In the genomic region with DNA sequence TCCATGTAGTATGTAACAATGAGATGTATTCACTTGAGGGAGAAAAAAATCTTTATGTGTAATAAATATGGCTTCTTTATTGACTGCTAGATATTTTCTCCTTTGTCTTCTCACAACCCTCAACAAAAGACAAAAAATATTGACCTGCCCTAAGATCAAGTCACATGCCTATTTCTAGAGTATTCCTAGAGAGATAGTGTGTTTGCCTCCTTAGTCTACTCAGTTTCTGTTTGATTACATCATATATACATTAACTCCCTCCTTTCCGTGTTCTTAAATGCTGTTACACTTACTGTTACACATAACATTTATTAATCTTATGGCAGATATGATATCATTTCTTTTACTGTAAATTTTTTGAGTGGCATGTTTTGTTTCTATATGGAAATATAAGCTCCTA, we compare ENCODE assay signal across 1 cellular context.
A peak's percentile ranks its signal among the peaks of the same experiment; 100 is the strongest.
TF ChIP-seq lines count a peak whose summit lies in the region.

No MANE protein-coding gene starts in this region.

TF ChIP-seq in K562, 482 proteins besides CTCF, POLR2A, EP300 and RAD21 (continued from another document):
- TF ChIP-seq CXXC5 (CRISPR knock-in tag; IDR thresholded peaks at IDR 0.05) (peak; percentile 29; the same call in 1 of the 2 replicates), ZNF780A (CRISPR knock-in tag; IDR thresholded peaks at IDR 0.05) (no peak), ZNF584 (CRISPR knock-in tag; IDR thresholded peaks at IDR 0.05; ENCODE audit: low read depth) (peak; percentile 56; the same call in 1 of the 2 replicates), ATF7 (IDR thresholded peaks at IDR 0.05) (peak; percentile 60; the same call in 1 of the 2 replicates), JUND (IDR thresholded peaks at IDR 0.05; ENCODE audit: borderline replicate concordance, low read depth, low read length) (peak; percentile 16; the same call in 1 of the 2 replicates), JUND (tag; IDR thresholded peaks at IDR 0.05; ENCODE audit: borderline replicate concordance, low read depth, low read length) (no peak), RAD51 (IDR thresholded peaks at IDR 0.05; ENCODE audit: borderline replicate concordance, low read depth) (0 out of 2 replicates have a peak, but pooled peaks have one; percentile 15), POLR2H (tag; IDR thresholded peaks at IDR 0.05; ENCODE audit: low read depth) (no peak), NFE2L1 (tag; IDR thresholded peaks at IDR 0.05; ENCODE audit: borderline replicate concordance, low read depth) (no peak), L3MBTL2 (IDR thresholded peaks at IDR 0.05) (peak; percentile 47; the same call in 1 of the 2 replicates), CEBPB (tag; IDR thresholded peaks at IDR 0.05) (peak; percentile 58; the same call in 1 of the 2 replicates), FOXJ2 (tag; IDR thresholded peaks at IDR 0.05) (peak; percentile 62; the same call in 1 of the 2 replicates), CEBPG (CRISPR knock-in tag; IDR thresholded peaks at IDR 0.05) (no peak), CEBPG (tag; conservative IDR thresholded peaks at IDR 0.05 in 1 of 2, IDR thresholded peaks at IDR 0.05 in 1 of 2) (peak in 1 of 2 experiments; percentile 86; a peak in 2 of 4 replicates), TRIM24 (IDR thresholded peaks at IDR 0.05) (peak; percentile 51 to 86; a peak in 2 of 4 replicates), SMAD4 (CRISPR knock-in tag; conservative IDR thresholded peaks at IDR 0.05) (0 out of 2 replicates have a peak, but pooled peaks have one; percentile 34)
- TF ChIP-seq, protein P1, sequence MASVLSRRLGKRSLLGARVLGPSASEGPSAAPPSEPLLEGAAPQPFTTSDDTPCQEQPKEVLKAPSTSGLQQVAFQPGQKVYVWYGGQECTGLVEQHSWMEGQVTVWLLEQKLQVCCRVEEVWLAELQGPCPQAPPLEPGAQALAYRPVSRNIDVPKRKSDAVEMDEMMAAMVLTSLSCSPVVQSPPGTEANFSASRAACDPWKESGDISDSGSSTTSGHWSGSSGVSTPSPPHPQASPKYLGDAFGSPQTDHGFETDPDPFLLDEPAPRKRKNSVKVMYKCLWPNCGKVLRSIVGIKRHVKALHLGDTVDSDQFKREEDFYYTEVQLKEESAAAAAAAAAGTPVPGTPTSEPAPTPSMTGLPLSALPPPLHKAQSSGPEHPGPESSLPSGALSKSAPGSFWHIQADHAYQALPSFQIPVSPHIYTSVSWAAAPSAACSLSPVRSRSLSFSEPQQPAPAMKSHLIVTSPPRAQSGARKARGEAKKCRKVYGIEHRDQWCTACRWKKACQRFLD (CRISPR knock-in tag; IDR thresholded peaks at IDR 0.05) = no peak
- TF ChIP-seq, protein P2, sequence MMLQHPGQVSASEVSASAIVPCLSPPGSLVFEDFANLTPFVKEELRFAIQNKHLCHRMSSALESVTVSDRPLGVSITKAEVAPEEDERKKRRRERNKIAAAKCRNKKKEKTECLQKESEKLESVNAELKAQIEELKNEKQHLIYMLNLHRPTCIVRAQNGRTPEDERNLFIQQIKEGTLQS (IDR thresholded peaks at IDR 0.05) = peak; percentile 71
- TF ChIP-seq, protein P2 (CRISPR knock-in tag; conservative IDR thresholded peaks at IDR 0.05) = no peak
- TF ChIP-seq, protein P3, sequence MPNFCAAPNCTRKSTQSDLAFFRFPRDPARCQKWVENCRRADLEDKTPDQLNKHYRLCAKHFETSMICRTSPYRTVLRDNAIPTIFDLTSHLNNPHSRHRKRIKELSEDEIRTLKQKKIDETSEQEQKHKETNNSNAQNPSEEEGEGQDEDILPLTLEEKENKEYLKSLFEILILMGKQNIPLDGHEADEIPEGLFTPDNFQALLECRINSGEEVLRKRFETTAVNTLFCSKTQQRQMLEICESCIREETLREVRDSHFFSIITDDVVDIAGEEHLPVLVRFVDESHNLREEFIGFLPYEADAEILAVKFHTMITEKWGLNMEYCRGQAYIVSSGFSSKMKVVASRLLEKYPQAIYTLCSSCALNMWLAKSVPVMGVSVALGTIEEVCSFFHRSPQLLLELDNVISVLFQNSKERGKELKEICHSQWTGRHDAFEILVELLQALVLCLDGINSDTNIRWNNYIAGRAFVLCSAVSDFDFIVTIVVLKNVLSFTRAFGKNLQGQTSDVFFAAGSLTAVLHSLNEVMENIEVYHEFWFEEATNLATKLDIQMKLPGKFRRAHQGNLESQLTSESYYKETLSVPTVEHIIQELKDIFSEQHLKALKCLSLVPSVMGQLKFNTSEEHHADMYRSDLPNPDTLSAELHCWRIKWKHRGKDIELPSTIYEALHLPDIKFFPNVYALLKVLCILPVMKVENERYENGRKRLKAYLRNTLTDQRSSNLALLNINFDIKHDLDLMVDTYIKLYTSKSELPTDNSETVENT (CRISPR knock-in tag; IDR thresholded peaks at IDR 0.05) = no peak
- TF ChIP-seq, protein P4, sequence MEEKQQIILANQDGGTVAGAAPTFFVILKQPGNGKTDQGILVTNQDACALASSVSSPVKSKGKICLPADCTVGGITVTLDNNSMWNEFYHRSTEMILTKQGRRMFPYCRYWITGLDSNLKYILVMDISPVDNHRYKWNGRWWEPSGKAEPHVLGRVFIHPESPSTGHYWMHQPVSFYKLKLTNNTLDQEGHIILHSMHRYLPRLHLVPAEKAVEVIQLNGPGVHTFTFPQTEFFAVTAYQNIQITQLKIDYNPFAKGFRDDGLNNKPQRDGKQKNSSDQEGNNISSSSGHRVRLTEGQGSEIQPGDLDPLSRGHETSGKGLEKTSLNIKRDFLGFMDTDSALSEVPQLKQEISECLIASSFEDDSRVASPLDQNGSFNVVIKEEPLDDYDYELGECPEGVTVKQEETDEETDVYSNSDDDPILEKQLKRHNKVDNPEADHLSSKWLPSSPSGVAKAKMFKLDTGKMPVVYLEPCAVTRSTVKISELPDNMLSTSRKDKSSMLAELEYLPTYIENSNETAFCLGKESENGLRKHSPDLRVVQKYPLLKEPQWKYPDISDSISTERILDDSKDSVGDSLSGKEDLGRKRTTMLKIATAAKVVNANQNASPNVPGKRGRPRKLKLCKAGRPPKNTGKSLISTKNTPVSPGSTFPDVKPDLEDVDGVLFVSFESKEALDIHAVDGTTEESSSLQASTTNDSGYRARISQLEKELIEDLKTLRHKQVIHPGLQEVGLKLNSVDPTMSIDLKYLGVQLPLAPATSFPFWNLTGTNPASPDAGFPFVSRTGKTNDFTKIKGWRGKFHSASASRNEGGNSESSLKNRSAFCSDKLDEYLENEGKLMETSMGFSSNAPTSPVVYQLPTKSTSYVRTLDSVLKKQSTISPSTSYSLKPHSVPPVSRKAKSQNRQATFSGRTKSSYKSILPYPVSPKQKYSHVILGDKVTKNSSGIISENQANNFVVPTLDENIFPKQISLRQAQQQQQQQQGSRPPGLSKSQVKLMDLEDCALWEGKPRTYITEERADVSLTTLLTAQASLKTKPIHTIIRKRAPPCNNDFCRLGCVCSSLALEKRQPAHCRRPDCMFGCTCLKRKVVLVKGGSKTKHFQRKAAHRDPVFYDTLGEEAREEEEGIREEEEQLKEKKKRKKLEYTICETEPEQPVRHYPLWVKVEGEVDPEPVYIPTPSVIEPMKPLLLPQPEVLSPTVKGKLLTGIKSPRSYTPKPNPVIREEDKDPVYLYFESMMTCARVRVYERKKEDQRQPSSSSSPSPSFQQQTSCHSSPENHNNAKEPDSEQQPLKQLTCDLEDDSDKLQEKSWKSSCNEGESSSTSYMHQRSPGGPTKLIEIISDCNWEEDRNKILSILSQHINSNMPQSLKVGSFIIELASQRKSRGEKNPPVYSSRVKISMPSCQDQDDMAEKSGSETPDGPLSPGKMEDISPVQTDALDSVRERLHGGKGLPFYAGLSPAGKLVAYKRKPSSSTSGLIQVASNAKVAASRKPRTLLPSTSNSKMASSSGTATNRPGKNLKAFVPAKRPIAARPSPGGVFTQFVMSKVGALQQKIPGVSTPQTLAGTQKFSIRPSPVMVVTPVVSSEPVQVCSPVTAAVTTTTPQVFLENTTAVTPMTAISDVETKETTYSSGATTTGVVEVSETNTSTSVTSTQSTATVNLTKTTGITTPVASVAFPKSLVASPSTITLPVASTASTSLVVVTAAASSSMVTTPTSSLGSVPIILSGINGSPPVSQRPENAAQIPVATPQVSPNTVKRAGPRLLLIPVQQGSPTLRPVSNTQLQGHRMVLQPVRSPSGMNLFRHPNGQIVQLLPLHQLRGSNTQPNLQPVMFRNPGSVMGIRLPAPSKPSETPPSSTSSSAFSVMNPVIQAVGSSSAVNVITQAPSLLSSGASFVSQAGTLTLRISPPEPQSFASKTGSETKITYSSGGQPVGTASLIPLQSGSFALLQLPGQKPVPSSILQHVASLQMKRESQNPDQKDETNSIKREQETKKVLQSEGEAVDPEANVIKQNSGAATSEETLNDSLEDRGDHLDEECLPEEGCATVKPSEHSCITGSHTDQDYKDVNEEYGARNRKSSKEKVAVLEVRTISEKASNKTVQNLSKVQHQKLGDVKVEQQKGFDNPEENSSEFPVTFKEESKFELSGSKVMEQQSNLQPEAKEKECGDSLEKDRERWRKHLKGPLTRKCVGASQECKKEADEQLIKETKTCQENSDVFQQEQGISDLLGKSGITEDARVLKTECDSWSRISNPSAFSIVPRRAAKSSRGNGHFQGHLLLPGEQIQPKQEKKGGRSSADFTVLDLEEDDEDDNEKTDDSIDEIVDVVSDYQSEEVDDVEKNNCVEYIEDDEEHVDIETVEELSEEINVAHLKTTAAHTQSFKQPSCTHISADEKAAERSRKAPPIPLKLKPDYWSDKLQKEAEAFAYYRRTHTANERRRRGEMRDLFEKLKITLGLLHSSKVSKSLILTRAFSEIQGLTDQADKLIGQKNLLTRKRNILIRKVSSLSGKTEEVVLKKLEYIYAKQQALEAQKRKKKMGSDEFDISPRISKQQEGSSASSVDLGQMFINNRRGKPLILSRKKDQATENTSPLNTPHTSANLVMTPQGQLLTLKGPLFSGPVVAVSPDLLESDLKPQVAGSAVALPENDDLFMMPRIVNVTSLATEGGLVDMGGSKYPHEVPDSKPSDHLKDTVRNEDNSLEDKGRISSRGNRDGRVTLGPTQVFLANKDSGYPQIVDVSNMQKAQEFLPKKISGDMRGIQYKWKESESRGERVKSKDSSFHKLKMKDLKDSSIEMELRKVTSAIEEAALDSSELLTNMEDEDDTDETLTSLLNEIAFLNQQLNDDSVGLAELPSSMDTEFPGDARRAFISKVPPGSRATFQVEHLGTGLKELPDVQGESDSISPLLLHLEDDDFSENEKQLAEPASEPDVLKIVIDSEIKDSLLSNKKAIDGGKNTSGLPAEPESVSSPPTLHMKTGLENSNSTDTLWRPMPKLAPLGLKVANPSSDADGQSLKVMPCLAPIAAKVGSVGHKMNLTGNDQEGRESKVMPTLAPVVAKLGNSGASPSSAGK (IDR thresholded peaks at IDR 0.05) = peak; percentile 29; the same call in 1 of the 2 replicates
